ENCODE assay signal across 1 cellular context in genomic region chr2:25280066-25280687, GRCh38.
TF ChIP-seq lines count a peak whose summit lies in the region.

No MANE protein-coding gene starts in this region.

TF ChIP-seq in GM12878, 131 proteins besides CTCF, POLR2A, EP300 and RAD21 (continued from another document):
- TF ChIP-seq MEF2A (IDR thresholded peaks at IDR 0.05; ENCODE audit: insufficient read depth, low read depth, low read length): no peak
- no peak for TF ChIP-seq IRF5 (IDR thresholded peaks at IDR 0.05; ENCODE audit: borderline replicate concordance)
- no peak for TF ChIP-seq NR2C2 (IDR thresholded peaks at IDR 0.05; ENCODE audit: borderline replicate concordance, control insufficient read depth, insufficient read length, low read depth)
